12 cellular contexts compared by ENCODE assay signal in the genomic region with DNA sequence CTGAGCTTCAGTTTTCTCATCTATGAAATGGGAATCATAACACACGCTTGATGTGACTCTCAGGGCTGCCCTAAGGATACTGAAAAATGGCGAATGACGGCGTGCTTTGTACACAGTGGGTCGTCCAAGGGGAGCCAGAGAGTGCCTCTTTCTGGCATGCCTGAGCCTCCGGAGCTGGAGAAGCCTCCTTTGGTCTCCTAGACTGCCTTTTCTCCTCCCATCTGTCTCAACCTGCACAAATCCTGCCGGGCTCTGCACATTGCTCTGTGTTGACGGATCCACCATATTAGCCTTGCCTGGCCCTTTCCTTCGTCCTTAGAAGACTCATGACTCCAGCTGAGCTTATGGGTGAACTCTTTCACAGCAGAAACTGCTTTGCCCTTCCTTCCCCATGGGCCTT.
"Had no signal": no experiment of that assay in that cellular context is flagged by ENCODE, and none has a peak within 500 bp of the region (broad histone marks: within the 10 kb centered on the region; RNA-seq: fewer than 3 reads in every experiment).

No MANE protein-coding gene starts in this region.

- H3K27ac ChIP-seq: cardiac muscle cell had no signal

- FAIRE-seq: urothelium cell line had no signal

- H3K4me3 ChIP-seq: cardiac muscle cell, sigmoid colon had no signal

- H3K9me3 ChIP-seq: sigmoid colon had no signal

- H3K27me3 ChIP-seq: sigmoid colon had no signal

- H3K36me3 ChIP-seq: cardiac muscle cell, sigmoid colon had no signal

- DNase-seq: activated CD4-positive, alpha-beta memory T cell treated with anti-CD3 and anti-CD28 coated beads, Interleukin-2, amount 10 ng/mL, durations not matched to agents 7 days and 5 days; activated CD8-positive, alpha-beta memory T cell treated with anti-CD3 and anti-CD28 coated beads, Interleukin-2, amount 50 U/mL, for 4 hours; activated naive CD8-positive, alpha-beta T cell treated with anti-CD3 and anti-CD28 coated beads, Interleukin-2, amount 10 ng/mL, durations not matched to agents 7 days and 5 days; cortex of kidney; erythroblast; midbrain; naive B cell; stimulated activated CD4-positive, alpha-beta T cell treated with anti-CD3 and anti-CD28 coated beads, Interleukin-4, amount 100 ng/mL, for 24 hours; stimulated activated naive CD8-positive, alpha-beta T cell treated with anti-CD3 and anti-CD28 coated beads, Interleukin-15, amount 100 ng/mL, for 72 hours had no signal
